ENCODE assay signal across 30 cellular contexts in genomic region chr5:64000096-64000495, GRCh38. TPM values are rescaled to one million over a fixed set of nuclear protein-coding genes. Genes with fewer than 3 reads are reported as not detected.
"Had no signal": no experiment of that assay in that cellular context is flagged by ENCODE, and none has a peak within 500 bp of the region (broad histone marks: within the 10 kb centered on the region; RNA-seq: fewer than 3 reads in every experiment).

No MANE protein-coding gene starts in this region.

- H3K4me1 ChIP-seq: adrenal gland, ascending aorta, heart right ventricle, right lobe of liver, thyroid gland, upper lobe of right lung had no signal

- H3K27me3 ChIP-seq: adrenal gland, ascending aorta, cardiac muscle cell, heart right ventricle, right lobe of liver, thyroid gland, upper lobe of right lung had no signal

- H3K36me3 ChIP-seq: adrenal gland, ascending aorta, cardiac muscle cell, heart right ventricle, right lobe of liver, thyroid gland, upper lobe of right lung had no signal

- DNase-seq: activated CD4-positive, alpha-beta T cell treated with anti-CD3 and anti-CD28 coated beads for 4 hours; activated CD4-positive, alpha-beta T cell treated with anti-CD3 and anti-CD28 coated beads, Interleukin-2, amount 50 U/mL, for 4 hours; activated effector memory CD4-positive, alpha-beta T cell treated with Interleukin-2 at 50 U/mL for 16 hours; activated naive CD4-positive, alpha-beta T cell treated with Interleukin-2 at 50 U/mL for 16 hours; activated T-cell treated with anti-CD3 and anti-CD28 coated beads for 4 hours; adrenal gland; endodermal cell; foreskin fibroblast; heart right ventricle; left colon; mesenchymal stem cell; mucosa of descending colon; posterior cingulate gyrus; right lobe of liver; stimulated activated CD4-positive, alpha-beta T cell treated with anti-CD3 and anti-CD28 coated beads, Interleukin-4, amount 100 ng/mL, for 1 hour; stimulated activated naive CD8-positive, alpha-beta T cell treated with anti-CD3 and anti-CD28 coated beads, Interleukin-15, Interleukin-2, amounts not matched to agents 100 U/mL and 50 U/mL, for 24 hours; thyroid gland; upper lobe of right lung had no signal

- H3K27ac ChIP-seq: adrenal gland, ascending aorta, cardiac muscle cell, heart right ventricle, right lobe of liver, thyroid gland, upper lobe of right lung, VCaP had no signal

- FAIRE-seq: islet of Langerhans had no signal

- H3K4me3 ChIP-seq: adrenal gland, ascending aorta, cardiac muscle cell, heart right ventricle, mucosa of descending colon, right lobe of liver, thyroid gland, upper lobe of right lung had no signal

- H3K9me3 ChIP-seq: adrenal gland, ascending aorta, mucosa of descending colon, right lobe of liver, thyroid gland, upper lobe of right lung had no signal

RNA-seq across cellular contexts. Expression of gene HTR1A, which starts 37.9 kb away (rescaled TPM):
- total RNA-seq: adrenal gland; ascending aorta; cardiac muscle cell; endodermal cell; esophagus mucosa; glomerular endothelial cell; heart right ventricle; left colon; lower leg skin; mucosa of descending colon; myocyte; natural killer cell treated with Interleukin-12 subunit alpha and Interleukin-12 subunit beta and Interleukin-15 and Interleukin-18, amount 100 ng/mL, for 72 hours; omental fat pad; skeletal muscle tissue; T-helper 1 cell treated with Interleukin-12 subunit alpha and Interleukin-12 subunit beta and Interleukin-4 antibody, amounts not matched to agents 30 ng/mL and 1 ng/mL, for 36 hours; upper lobe of right lung had no signal
- polyA plus RNA-seq: adrenal gland, cardiac muscle cell, heart right ventricle had no signal
